In genomic region chr9:73153793-73154227, GRCh38 we compare ENCODE assay signal across 9 cellular contexts. TPM values are rescaled to one million over a fixed set of nuclear protein-coding genes. Genes with fewer than 3 reads are reported as not detected.
A peak's percentile ranks its signal among the peaks of the same experiment; 100 is the strongest.
DNase-seq lines count a peak whose midpoint lies in the region; ATAC-seq and TF ChIP-seq lines count a peak whose summit lies in the region.
"Had no signal": no experiment of that assay in that cellular context is flagged by ENCODE, and none has a peak within 500 bp of the region (broad histone marks: within the 10 kb centered on the region; RNA-seq: fewer than 3 reads in every experiment).

No MANE protein-coding gene starts in this region.

- H3K36me3 Mint-ChIP-seq in activated CD4-positive, alpha-beta T cell treated with anti-CD3 and anti-CD28 coated beads, Interleukin-2, amount 10 ng/mL, durations not matched to agents 24 days and 14 days (ENCODE audit: low read depth), result peaks cover 18% of the 10 kb centered on the region
- peaks cover 5 to 8% of the 10 kb centered on the region in 2 donors for H3K36me3 Mint-ChIP-seq in activated naive CD4-positive, alpha-beta T cell treated with anti-CD3 and anti-CD28 coated beads, Interleukin-2, amount 50 U/mL, for 72 hours

- intact Hi-C loops in activated CD4-positive, alpha-beta T cell treated with anti-CD3 and anti-CD28 coated beads, Interleukin-2, amount 10 ng/mL, durations not matched to agents 24 days and 14 days (cut with micrococcal nuclease), result loop anchor here (1.0 to 10.0 kb wide), 8 partner anchors 22 to 1933 kb away; partner anchors contain the start of genes CEMIP2, NMRK1 and OSTF1
- intact Hi-C loops in thyroid gland (cut with DNase I), result no loop called here

- no peaks in the 10 kb centered on the region for H3K27me3 Mint-ChIP-seq in activated CD4-positive, alpha-beta T cell treated with anti-CD3 and anti-CD28 coated beads, Interleukin-2, amount 10 ng/mL, durations not matched to agents 24 days and 14 days

- peaks cover 40 to 71% of the 10 kb centered on the region in 2 donors for H3K4me1 ChIP-seq in thyroid gland
- H3K4me1 ChIP-seq: BLaER1 had no signal

- peaks cover 68% of the 10 kb centered on the region for H3K4me1 Mint-ChIP-seq in activated CD4-positive, alpha-beta T cell treated with anti-CD3 and anti-CD28 coated beads, Interleukin-2, amount 10 ng/mL, durations not matched to agents 24 days and 14 days

- H3K9me3 Mint-ChIP-seq in activated CD4-positive, alpha-beta T cell treated with anti-CD3 and anti-CD28 coated beads, Interleukin-2, amount 10 ng/mL, durations not matched to agents 24 days and 14 days, result peaks cover 3% of the 10 kb centered on the region
- no peaks in the 10 kb centered on the region for H3K9me3 Mint-ChIP-seq in activated naive CD4-positive, alpha-beta T cell treated with anti-CD3 and anti-CD28 coated beads, Interleukin-2, amount 50 U/mL, for 72 hours

- peak overlapping the region in 2 of 3 donors; percentile 39 to 59 for H3K4me3 ChIP-seq in thyroid gland (replicated peaks in 1 of 3)
- H3K4me3 ChIP-seq: BLaER1 had no signal

- peak overlapping the region; percentile 22 to 82 (median 77) for H3K27ac ChIP-seq in thyroid gland
- H3K27ac ChIP-seq: BLaER1 had no signal

- 64 to 68% methylated on average over 4 of the region's 4 CpGs for WGBS in thyroid gland, 2 donors

- no peak for TF ChIP-seq POLR2A in thyroid gland (IDR thresholded peaks at IDR 0.05)

- DNase-seq in activated CD4-positive, alpha-beta T cell treated with anti-CD3 and anti-CD28 coated beads, Interleukin-2, amount 10 ng/mL, durations not matched to agents 24 days and 14 days, result peak; percentile 66
- no peak for DNase-seq in activated CD4-positive, alpha-beta T cell treated with anti-CD3 and anti-CD28 coated beads, Interleukin-2, amount 50 U/mL, for 48 hours
- DNase-seq in activated naive CD4-positive, alpha-beta T cell treated with anti-CD3 and anti-CD28 coated beads, Interleukin-2, amount 50 U/mL, for 72 hours (ENCODE audit: low spot score in 2 of 2), result no peak
- DNase-seq in iPS-NIHi11 (ENCODE audit: low spot score) (peak; percentile 17), thyroid gland (no peak), amygdala (lab: John Stamatoyannopoulos, UW) (no peak), activated gamma-delta T cell (lab: John Stamatoyannopoulos, UW) (no peak)

- H3K27me3 ChIP-seq in thyroid gland, result no peaks in the 10 kb centered on the region
- H3K27me3 ChIP-seq: BLaER1 had no signal

- H3K27ac Mint-ChIP-seq in activated CD4-positive, alpha-beta T cell treated with anti-CD3 and anti-CD28 coated beads, Interleukin-2, amount 10 ng/mL, durations not matched to agents 24 days and 14 days, result peak overlapping the region; percentile 86
- peak overlapping the region; percentile 34 to 93 for H3K27ac Mint-ChIP-seq in activated naive CD4-positive, alpha-beta T cell treated with anti-CD3 and anti-CD28 coated beads, Interleukin-2, amount 50 U/mL, for 72 hours

- H3K9me3 ChIP-seq in thyroid gland, result no peaks in the 10 kb centered on the region
- H3K9me3 ChIP-seq: BLaER1 had no signal

- no peak for TF ChIP-seq CTCF in thyroid gland (IDR thresholded peaks at IDR 0.05)

- H3K36me3 ChIP-seq in thyroid gland, result peaks cover 1 to 2% of the 10 kb centered on the region in 2 donors
- H3K36me3 ChIP-seq: BLaER1 had no signal

- peak overlapping the region; percentile 83 for H3K4me3 Mint-ChIP-seq in activated CD4-positive, alpha-beta T cell treated with anti-CD3 and anti-CD28 coated beads, Interleukin-2, amount 10 ng/mL, durations not matched to agents 24 days and 14 days

- ATAC-seq in activated naive CD4-positive, alpha-beta T cell treated with anti-CD3 and anti-CD28 coated beads, Interleukin-2, amount 50 U/mL, for 72 hours, result no peak
- no peak for ATAC-seq in GM21360 (IDR thresholded peaks at IDR 0.05; ENCODE audit: unreplicated experiment)

RNA-seq across cellular contexts. Expression of gene ANXA1, which starts 2.1 kb away (rescaled TPM):
- total RNA-seq in activated CD4-positive, alpha-beta T cell treated with anti-CD3 and anti-CD28 coated beads, Interleukin-2, amount 10 ng/mL, durations not matched to agents 24 days and 14 days, result 37.1 and 43.2 TPM in 2 replicates
- 10 to 100 TPM; 13.9 to 63.1 TPM for total RNA-seq in activated naive CD4-positive, alpha-beta T cell treated with anti-CD3 and anti-CD28 coated beads, Interleukin-2, amount 50 U/mL, for 72 hours
- 100 to 1,000 TPM; 236 to 442 (median 247) TPM for total RNA-seq in thyroid gland

Comparison
In these comparisons a context has a peak if more than half of its experiments do, and no peak if none do; other contexts are left out.
1. DNase-seq: peak in activated CD4-positive, alpha-beta T cell treated with anti-CD3 and anti-CD28 coated beads, Interleukin-2, amount 10 ng/mL, durations not matched to agents 24 days and 14 days (single experiment) and iPS-NIHi11 (single experiment); none in activated CD4-positive, alpha-beta T cell treated with anti-CD3 and anti-CD28 coated beads, Interleukin-2, amount 50 U/mL, for 48 hours (0 of 2), activated naive CD4-positive, alpha-beta T cell treated with anti-CD3 and anti-CD28 coated beads, Interleukin-2, amount 50 U/mL, for 72 hours (0 of 2), thyroid gland (0 of 2), amygdala (0 of 56) and activated gamma-delta T cell (single experiment).